9 cellular contexts compared by ENCODE assay signal in genomic region chr12:70645494-70646317, GRCh38. TPM values are rescaled to one million over a fixed set of nuclear protein-coding genes. Genes with fewer than 3 reads are reported as not detected.
DNase-seq lines count a peak whose midpoint lies in the region; TF ChIP-seq lines count a peak whose summit lies in the region.
"Had no signal": no experiment of that assay in that cellular context is flagged by ENCODE, and none has a peak within 500 bp of the region (broad histone marks: within the 10 kb centered on the region; RNA-seq: fewer than 3 reads in every experiment).

No MANE protein-coding gene starts in this region.

- H3K27me3 ChIP-seq in esophagus muscularis mucosa (no peaks in the 10 kb centered on the region), neural progenitor cell (no peaks in the 10 kb centered on the region)

- H3K27me3 Mint-ChIP-seq in HFFc6 (ENCODE audit: insufficient read depth), result no peaks in the 10 kb centered on the region; the same call in 1 of the 2 replicates
- H3K27me3 Mint-ChIP-seq in neural progenitor cell (ENCODE audit: insufficient read depth, low read depth), result no peaks in the 10 kb centered on the region

- TF ChIP-seq CTCF in HFFc6 (IDR thresholded peaks at IDR 0.05), result no peak
- TF ChIP-seq CTCF in esophagus muscularis mucosa (IDR thresholded peaks at IDR 0.05), result no peak
- TF ChIP-seq CTCF in neural progenitor cell (IDR thresholded peaks at IDR 0.05), result no peak

- H3K36me3 ChIP-seq in esophagus muscularis mucosa (no peaks in the 10 kb centered on the region), neural progenitor cell (no peaks in the 10 kb centered on the region)

- TF ChIP-seq POLR2A in esophagus muscularis mucosa (IDR thresholded peaks at IDR 0.05; ENCODE audit: low read depth), result no peak

- H3K36me3 Mint-ChIP-seq in HFFc6 (ENCODE audit: low read depth), result no peaks in the 10 kb centered on the region
- H3K36me3 Mint-ChIP-seq in neural progenitor cell, result no peaks in the 10 kb centered on the region
- H3K36me3 Mint-ChIP-seq: IgD-negative memory B cell had no signal

- H3K4me1 ChIP-seq in esophagus muscularis mucosa (peaks cover 14 to 33% (median 24%) of the 10 kb centered on the region in 4 donors), neural progenitor cell (peaks cover 9% of the 10 kb centered on the region)

- 16% methylated on average over 10 of the region's 10 CpGs for WGBS in esophagus muscularis mucosa

- H3F3A ChIP-seq in neural progenitor cell (ENCODE audit: low read depth), result no peaks in the 10 kb centered on the region

- peak overlapping the region; percentile 35 for H3K4me2 ChIP-seq in neural progenitor cell

- H3K9me3 ChIP-seq in esophagus muscularis mucosa (no peaks in the 10 kb centered on the region), neural progenitor cell (ENCODE audit: low read depth) (no peaks in the 10 kb centered on the region)

- no peak overlapping the region for H3K9ac ChIP-seq in neural progenitor cell

- H3K27ac Mint-ChIP-seq in HFFc6 (peak overlapping the region; percentile 94), neural progenitor cell (peak overlapping the region; percentile 80)
- H3K27ac Mint-ChIP-seq: IgD-negative memory B cell had no signal

- DNase-seq in COLO829 (ENCODE audit: low spot score) (peak; percentile 80), HFFc6 (peak; percentile 86), RPMI8226 (peak; percentile 26), esophagus muscularis mucosa (ENCODE audit: extremely low spot score) (no peak), neural progenitor cell (ENCODE audit: low spot score) (no peak), NCI-H2107 (lab: John Stamatoyannopoulos, UW) (no peak), anterior cingulate cortex (lab: John Stamatoyannopoulos, UW) (no peak), DMS114 treated with DMSO at 0.1 percent for 48 hours (lab: John Stamatoyannopoulos, UW; ENCODE audit: unreplicated experiment) (no peak)

- H3K27ac ChIP-seq in esophagus muscularis mucosa (replicated peaks in 1 of 4), result peak overlapping the region in 3 of 4 donors; percentile 3 to 31 (median 29)
- no peak overlapping the region for H3K27ac ChIP-seq in neural progenitor cell

- H3K4me1 Mint-ChIP-seq in HFFc6 (ENCODE audit: low read depth) (peaks cover 69% of the 10 kb centered on the region), neural progenitor cell (peaks cover 18% of the 10 kb centered on the region)

- intact Hi-C loops in esophagus muscularis mucosa (cut with DNase I), result no loop called here

- no peaks in the 10 kb centered on the region for H4K20me1 ChIP-seq in neural progenitor cell (ENCODE audit: low read depth)

- H3K4me3 ChIP-seq in esophagus muscularis mucosa (no peak overlapping the region), neural progenitor cell (no peak overlapping the region)

- H2AFZ ChIP-seq in neural progenitor cell (replicated peaks), result peak overlapping the region; percentile 83

- TF ChIP-seq EP300 in esophagus muscularis mucosa (IDR thresholded peaks at IDR 0.05), result no peak

- H3K4me3 Mint-ChIP-seq in HFFc6 (peak overlapping the region; percentile 85), neural progenitor cell (peak overlapping the region; percentile 14)
- H3K4me3 Mint-ChIP-seq: IgD-negative memory B cell had no signal

- H3K9me3 Mint-ChIP-seq in HFFc6 (no peaks in the 10 kb centered on the region), neural progenitor cell (no peaks in the 10 kb centered on the region)
- H3K9me3 Mint-ChIP-seq: IgD-negative memory B cell had no signal

- no peaks in the 10 kb centered on the region for H3K79me2 ChIP-seq in neural progenitor cell (ENCODE audit: low read depth)

RNA-seq across cellular contexts. Expression of gene PTPRB, which starts 8.5 kb away (rescaled TPM):
- total RNA-seq in HFFc6 (2021; fragmentation: NEBNext Ultra II Directional; extraction: Animal tissue kit (Norgen Biotek cat#: 25700)), result 1 to 10 TPM; 2.6 to 4.3 (median 3.1) TPM
- total RNA-seq in esophagus muscularis mucosa (10 to 100 TPM; 22.0 to 41.9 (median 30.4) TPM), neural progenitor cell (ENCODE audit: low replicate concordance) (0.06 TPM in 1 of 2 replicates, not detected in the other)

Comparison
In these comparisons a context has a peak if more than half of its experiments do, and no peak if none do; other contexts are left out.
1. DNase-seq: peak in COLO829 (single experiment), HFFc6 (single experiment) and RPMI8226 (single experiment); none in esophagus muscularis mucosa (single experiment), neural progenitor cell (single experiment), NCI-H2107 (single experiment), anterior cingulate cortex (0 of 58) and DMS114 treated with DMSO at 0.1 percent for 48 hours (single experiment).
2. RNA of gene PTPRB, which starts 8.5 kb away (total RNA-seq): 22.0 to 41.9 TPM in esophagus muscularis mucosa; 2.6 to 4.3 TPM in HFFc6 and 0.06 TPM in neural progenitor cell; every median in the first group is over 4 times any median in the second.